Comparison of ENCODE assay signal across 13 cellular contexts in genomic region chr1:74485622-74486021, GRCh38. TPM values are rescaled to one million over a fixed set of nuclear protein-coding genes. Genes with fewer than 3 reads are reported as not detected.
"Had no signal": no experiment of that assay in that cellular context is flagged by ENCODE, and none has a peak within 500 bp of the region (broad histone marks: within the 10 kb centered on the region; RNA-seq: fewer than 3 reads in every experiment).

No MANE protein-coding gene starts in this region.

- DNase-seq: activated CD4-positive, alpha-beta T cell treated with anti-CD3 and anti-CD28 coated beads for 4 hours; activated CD8-positive, alpha-beta memory T cell treated with anti-CD3 and anti-CD28 coated beads, Interleukin-2, amount 50 U/mL, for 48 hours; activated CD8-positive, alpha-beta T cell treated with anti-CD3 and anti-CD28 coated beads for 36 hours; aorta; colonic mucosa; esophagus squamous epithelium; kidney; retina; T-helper 1 cell; tibial artery had no signal

- ATAC-seq: activated CD8-positive, alpha-beta T cell treated with anti-CD3 and anti-CD28 coated beads for 36 hours; gastroesophageal sphincter had no signal

- H3K27ac Mint-ChIP-seq: activated CD8-positive, alpha-beta T cell treated with anti-CD3 and anti-CD28 coated beads for 36 hours had no signal

- H3K9me3 Mint-ChIP-seq: activated CD8-positive, alpha-beta T cell treated with anti-CD3 and anti-CD28 coated beads for 36 hours had no signal

- H3K4me3 Mint-ChIP-seq: activated CD8-positive, alpha-beta T cell treated with anti-CD3 and anti-CD28 coated beads for 36 hours had no signal

RNA-seq across cellular contexts. Expression of gene LRRC53, which starts 26.8 kb away (rescaled TPM):
- total RNA-seq: activated CD8-positive, alpha-beta T cell treated with anti-CD3 and anti-CD28 coated beads for 36 hours; aorta; esophagus squamous epithelium; gastroesophageal sphincter; kidney; liver; mesenteric fat pad had no signal
